ENCODE assay signal across 35 cellular contexts in the genomic region with DNA sequence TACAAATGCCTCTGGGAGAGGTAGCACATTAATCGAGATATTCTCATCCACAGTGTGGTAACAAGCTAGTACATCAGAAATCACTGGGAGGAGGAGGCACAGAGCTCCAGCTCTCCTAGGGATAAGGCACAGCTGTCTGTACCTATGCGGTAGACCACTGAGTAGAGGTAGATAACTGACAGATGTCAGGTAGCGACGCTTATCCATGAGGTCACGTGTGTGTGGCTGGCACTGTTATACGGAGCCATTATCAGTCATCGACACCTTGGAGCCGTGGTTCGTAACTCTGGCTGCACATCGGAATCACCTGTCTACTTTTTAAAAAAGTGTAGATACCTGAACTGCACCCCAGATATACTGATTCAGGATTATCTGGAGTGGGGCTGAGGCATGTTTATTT.
"Had no signal": no experiment of that assay in that cellular context is flagged by ENCODE, and none has a peak within 500 bp of the region (broad histone marks: within the 10 kb centered on the region; RNA-seq: fewer than 3 reads in every experiment).

No MANE protein-coding gene starts in this region.

- H3K27me3 ChIP-seq: adrenal gland, body of pancreas, breast epithelium had no signal

- ATAC-seq: activated CD4-positive, alpha-beta T cell treated with anti-CD3 and anti-CD28 coated beads for 36 hours; activated CD8-positive, alpha-beta memory T cell treated with anti-CD3 and anti-CD28 coated beads, Interleukin-2, amount 10 ng/mL, durations not matched to agents 7 days and 5 days; activated CD8-positive, alpha-beta T cell treated with anti-CD3 and anti-CD28 coated beads, Interleukin-2, amount 10 ng/mL, durations not matched to agents 7 days and 5 days; activated naive CD4-positive, alpha-beta T cell treated with anti-CD3 and anti-CD28 coated beads, Interleukin-2, amount 50 U/mL, for 72 hours; activated T-helper 17 cell treated with anti-CD3 and anti-CD28 coated beads, Interleukin-2, amount 50 U/mL, for 72 hours; body of pancreas; T-cell had no signal

- H3K4me3 Mint-ChIP-seq: activated B cell treated with CpG ODN at 0.5 μM for 24 hours; activated CD4-positive, alpha-beta memory T cell treated with anti-CD3 and anti-CD28 coated beads, Interleukin-2, amount 10 ng/mL, durations not matched to agents 7 days and 5 days; activated CD4-positive, alpha-beta T cell treated with anti-CD3 and anti-CD28 coated beads for 36 hours; activated CD4-positive, alpha-beta T cell treated with anti-CD3 and anti-CD28 coated beads, Interleukin-2, amount 10 ng/mL, durations not matched to agents 7 days and 5 days; activated CD8-positive, alpha-beta memory T cell treated with anti-CD3 and anti-CD28 coated beads, Interleukin-2, amount 10 ng/mL, durations not matched to agents 7 days and 5 days; activated CD8-positive, alpha-beta T cell treated with anti-CD3 and anti-CD28 coated beads, Interleukin-2, amount 10 ng/mL, durations not matched to agents 7 days and 5 days; activated naive CD4-positive, alpha-beta T cell treated with anti-CD3 and anti-CD28 coated beads for 36 hours; activated naive CD8-positive, alpha-beta T cell treated with anti-CD3 and anti-CD28 coated beads for 36 hours; activated T-cell treated with anti-CD3 and anti-CD28 coated beads, Interleukin-2, amount 50 U/mL, for 24 hours; activated T-helper 17 cell treated with anti-CD3 and anti-CD28 coated beads, Interleukin-2, amount 50 U/mL, for 72 hours; T-cell; T-helper 2 cell treated with Interferon-gamma antibody and Interleukin-4, amounts not matched to agents 5 μg/mL and 100 μg/mL, for 36 hours had no signal

- DNase-seq: activated B cell treated with CpG ODN at 0.5 μM for 24 hours; activated CD4-positive, alpha-beta memory T cell treated with anti-CD3 and anti-CD28 coated beads, Interleukin-2, amount 10 ng/mL, durations not matched to agents 7 days and 5 days; activated CD4-positive, alpha-beta T cell treated with anti-CD3 and anti-CD28 coated beads for 36 hours; activated CD4-positive, alpha-beta T cell treated with anti-CD3 and anti-CD28 coated beads for 48 hours; activated CD4-positive, alpha-beta T cell treated with anti-CD3 and anti-CD28 coated beads, Interleukin-2, amount 10 ng/mL, durations not matched to agents 7 days and 5 days; activated CD4-positive, alpha-beta T cell treated with anti-CD3 and anti-CD28 coated beads, Interleukin-2, amount 50 U/mL, for 48 hours; activated CD4-positive, CD25-positive, alpha-beta regulatory T cell treated with anti-CD3 and anti-CD28 coated beads, Interleukin-2, amount 50 U/mL, for 72 hours; activated CD8-positive, alpha-beta memory T cell treated with anti-CD3 and anti-CD28 coated beads for 24 hours; activated CD8-positive, alpha-beta memory T cell treated with anti-CD3 and anti-CD28 coated beads, Interleukin-2, amount 10 ng/mL, durations not matched to agents 7 days and 5 days; activated CD8-positive, alpha-beta memory T cell treated with anti-CD3 and anti-CD28 coated beads, Interleukin-2, amount 50 U/mL, for 48 hours; activated CD8-positive, alpha-beta T cell treated with anti-CD3 and anti-CD28 coated beads, Interleukin-2, amount 10 ng/mL, durations not matched to agents 7 days and 5 days; activated effector memory CD4-positive, alpha-beta T cell treated with anti-CD3 and anti-CD28 coated beads, Interleukin-2, amount 50 U/mL, for 16 hours; activated gamma-delta T cell treated with Interleukin-2 at 50 U/mL for 16 hours; activated naive CD4-positive, alpha-beta T cell; activated naive CD4-positive, alpha-beta T cell treated with anti-CD3 and anti-CD28 coated beads for 36 hours; activated naive CD4-positive, alpha-beta T cell treated with anti-CD3 and anti-CD28 coated beads, Interleukin-2, amount 50 U/mL, for 16 hours; activated naive CD8-positive, alpha-beta T cell treated with anti-CD3 and anti-CD28 coated beads for 36 hours; activated T-cell treated with anti-CD3 and anti-CD28 coated beads, Interleukin-2, amount 50 U/mL, for 24 hours; activated T-cell treated with anti-CD3 and anti-CD28 coated beads, Interleukin-2, amount 50 U/mL, for 48 hours; adrenal gland; amniotic stem cell; aorta; body of pancreas; brain microvascular endothelial cell; central memory CD4-positive, alpha-beta T cell; T-cell; T-helper 2 cell; T-helper 9 cell had no signal

- H3K36me3 Mint-ChIP-seq: activated naive CD4-positive, alpha-beta T cell treated with anti-CD3 and anti-CD28 coated beads, Interleukin-2, amount 50 U/mL, for 72 hours had no signal

- H3K9me3 ChIP-seq: adrenal gland, body of pancreas, breast epithelium had no signal

- H3K4me3 ChIP-seq: adrenal gland, body of pancreas, breast epithelium had no signal

- H3K27ac ChIP-seq: adrenal gland, body of pancreas, brain microvascular endothelial cell, breast epithelium, VCaP had no signal

- H3K27me3 Mint-ChIP-seq: activated B cell treated with CpG ODN at 0.5 μM for 24 hours; activated CD4-positive, alpha-beta memory T cell treated with anti-CD3 and anti-CD28 coated beads, Interleukin-2, amount 10 ng/mL, durations not matched to agents 7 days and 5 days; activated CD4-positive, alpha-beta T cell treated with anti-CD3 and anti-CD28 coated beads for 36 hours; activated CD4-positive, alpha-beta T cell treated with anti-CD3 and anti-CD28 coated beads, Interleukin-2, amount 10 ng/mL, durations not matched to agents 7 days and 5 days; activated CD8-positive, alpha-beta memory T cell treated with anti-CD3 and anti-CD28 coated beads, Interleukin-2, amount 10 ng/mL, durations not matched to agents 7 days and 5 days; activated naive CD8-positive, alpha-beta T cell treated with anti-CD3 and anti-CD28 coated beads for 36 hours; activated T-cell treated with anti-CD3 and anti-CD28 coated beads, Interleukin-2, amount 50 U/mL, for 24 hours; activated T-helper 17 cell treated with anti-CD3 and anti-CD28 coated beads, Interleukin-2, amount 50 U/mL, for 72 hours; T-cell had no signal

- H3K36me3 ChIP-seq: adrenal gland, brain microvascular endothelial cell, breast epithelium had no signal

- H3K27ac Mint-ChIP-seq: activated B cell treated with CpG ODN at 0.5 μM for 24 hours; activated CD4-positive, alpha-beta memory T cell treated with anti-CD3 and anti-CD28 coated beads, Interleukin-2, amount 10 ng/mL, durations not matched to agents 7 days and 5 days; activated CD4-positive, alpha-beta T cell treated with anti-CD3 and anti-CD28 coated beads for 36 hours; activated CD4-positive, alpha-beta T cell treated with anti-CD3 and anti-CD28 coated beads, Interleukin-2, amount 10 ng/mL, durations not matched to agents 7 days and 5 days; activated CD8-positive, alpha-beta memory T cell treated with anti-CD3 and anti-CD28 coated beads, Interleukin-2, amount 10 ng/mL, durations not matched to agents 7 days and 5 days; activated CD8-positive, alpha-beta T cell treated with anti-CD3 and anti-CD28 coated beads, Interleukin-2, amount 10 ng/mL, durations not matched to agents 7 days and 5 days; activated naive CD4-positive, alpha-beta T cell treated with anti-CD3 and anti-CD28 coated beads for 36 hours; activated naive CD4-positive, alpha-beta T cell treated with anti-CD3 and anti-CD28 coated beads, Interleukin-2, amount 50 U/mL, for 72 hours; activated naive CD8-positive, alpha-beta T cell treated with anti-CD3 and anti-CD28 coated beads for 36 hours; activated T-cell treated with anti-CD3 and anti-CD28 coated beads, Interleukin-2, amount 50 U/mL, for 24 hours; activated T-helper 17 cell treated with anti-CD3 and anti-CD28 coated beads, Interleukin-2, amount 50 U/mL, for 72 hours; T-helper 2 cell treated with Interferon-gamma antibody and Interleukin-4, amounts not matched to agents 5 μg/mL and 100 μg/mL, for 36 hours had no signal

- H3K9me3 Mint-ChIP-seq: activated B cell treated with CpG ODN at 0.5 μM for 24 hours; activated CD4-positive, alpha-beta memory T cell treated with anti-CD3 and anti-CD28 coated beads, Interleukin-2, amount 10 ng/mL, durations not matched to agents 7 days and 5 days; activated CD4-positive, alpha-beta T cell treated with anti-CD3 and anti-CD28 coated beads, Interleukin-2, amount 10 ng/mL, durations not matched to agents 7 days and 5 days; activated naive CD4-positive, alpha-beta T cell treated with anti-CD3 and anti-CD28 coated beads for 36 hours; activated naive CD4-positive, alpha-beta T cell treated with anti-CD3 and anti-CD28 coated beads, Interleukin-2, amount 50 U/mL, for 72 hours; activated naive CD8-positive, alpha-beta T cell treated with anti-CD3 and anti-CD28 coated beads for 36 hours; activated T-cell treated with anti-CD3 and anti-CD28 coated beads, Interleukin-2, amount 50 U/mL, for 24 hours; activated T-helper 17 cell treated with anti-CD3 and anti-CD28 coated beads, Interleukin-2, amount 50 U/mL, for 72 hours; T-cell; T-helper 2 cell treated with Interferon-gamma antibody and Interleukin-4, amounts not matched to agents 5 μg/mL and 100 μg/mL, for 36 hours had no signal

- H3K4me1 ChIP-seq: adrenal gland, breast epithelium had no signal

- FAIRE-seq: astrocyte, TTC549 had no signal

- H3K4me1 Mint-ChIP-seq: activated B cell treated with CpG ODN at 0.5 μM for 24 hours; activated naive CD8-positive, alpha-beta T cell treated with anti-CD3 and anti-CD28 coated beads for 36 hours had no signal
